ENCODE assay signal across 11 cellular contexts in the genomic region with DNA sequence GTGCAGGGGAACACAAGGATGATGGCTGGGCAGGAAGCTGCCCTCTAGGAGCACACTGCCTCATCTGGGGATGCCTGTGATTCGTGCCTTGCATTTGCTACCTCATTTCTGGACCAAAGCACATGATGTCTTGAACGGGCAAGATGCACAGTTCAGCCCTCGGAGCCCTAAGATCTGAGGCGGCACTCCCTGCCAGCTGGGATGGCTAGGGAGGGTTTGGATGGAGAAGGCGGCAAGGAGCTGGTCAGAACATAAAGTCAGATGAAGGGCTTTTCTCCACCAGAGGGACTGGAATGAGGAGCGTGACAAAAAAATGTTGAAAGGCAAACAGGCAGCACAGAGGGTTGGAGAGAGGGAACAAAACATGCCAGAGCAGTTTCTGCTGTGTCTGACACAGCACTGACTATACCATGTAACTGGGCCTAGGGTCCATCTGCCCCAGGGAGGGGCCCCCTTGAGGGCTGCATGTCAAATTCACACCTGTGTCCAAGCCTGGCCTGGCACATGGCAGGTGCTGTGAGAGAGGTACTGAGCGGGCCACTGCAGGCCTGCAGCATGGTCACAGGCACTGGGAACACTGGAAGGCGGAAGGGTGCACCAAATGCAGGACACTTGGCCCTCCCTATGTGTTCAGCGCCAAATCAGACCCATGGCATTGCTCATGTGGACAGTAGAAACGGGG. TPM values are rescaled to one million over a fixed set of nuclear protein-coding genes. Genes with fewer than 3 reads are reported as not detected.
DNase-seq lines count a peak whose midpoint lies in the region; ATAC-seq and TF ChIP-seq lines count a peak whose summit lies in the region.
"Had no signal": no experiment of that assay in that cellular context is flagged by ENCODE, and none has a peak within 500 bp of the region (broad histone marks: within the 10 kb centered on the region; RNA-seq: fewer than 3 reads in every experiment).

No MANE protein-coding gene starts in this region.

- no peak for ATAC-seq in stimulated activated effector memory CD8-positive, alpha-beta T cell treated with anti-CD3 and anti-CD28 coated beads, Interleukin-12 subunit alpha, Interleukin-12 subunit beta, amount 100 ng/mL, for 72 hours
- ATAC-seq: activated T-cell treated with anti-CD3 and anti-CD28 coated beads, Interleukin-2, amount 50 U/mL, for 4 hours had no signal

- no peaks in the 10 kb centered on the region for H3K9me3 Mint-ChIP-seq in Caco-2 (ENCODE audit: unreplicated experiment)
- no peaks in the 10 kb centered on the region for H3K9me3 Mint-ChIP-seq in activated CD4-positive, alpha-beta memory T cell treated with anti-CD3 and anti-CD28 coated beads for 36 hours
- H3K9me3 Mint-ChIP-seq in stimulated activated effector memory CD8-positive, alpha-beta T cell treated with anti-CD3 and anti-CD28 coated beads, Interleukin-12 subunit alpha, Interleukin-12 subunit beta, amount 100 ng/mL, for 72 hours, result no peaks in the 10 kb centered on the region
- H3K9me3 Mint-ChIP-seq: activated T-cell treated with anti-CD3 and anti-CD28 coated beads, Interleukin-2, amount 50 U/mL, for 4 hours; nephron had no signal

- peak overlapping the region; percentile 29 for H3K27ac ChIP-seq in fibroblast of lung (ENCODE audit: insufficient read depth, low read length)

- CTCF ChIA-PET in Caco-2 (lab: Charles Lee), result interaction anchor here (3.2 kb wide), 1 partner anchor 250 kb away, joined by 12 read pairs; no protein-coding TSS in a partner anchor
- CTCF ChIA-PET in activated CD4-positive, alpha-beta memory T cell treated with anti-CD3 and anti-CD28 coated beads for 36 hours (lab: Charles Lee), result no interaction called here

- no peaks in the 10 kb centered on the region for H4K20me1 ChIP-seq in fibroblast of lung (ENCODE audit: control insufficient read depth, extremely low read depth, insufficient read depth, low read length)

- H3K27me3 ChIP-seq in Caco-2 (replicated peaks; ENCODE audit: control insufficient read depth, insufficient read depth, low read length) (no peaks in the 10 kb centered on the region), fibroblast of lung (ENCODE audit: control insufficient read depth, insufficient read depth, low read length) (no peaks in the 10 kb centered on the region)

- peak overlapping the region; percentile 93 for H3K27ac Mint-ChIP-seq in Caco-2 (ENCODE audit: unreplicated experiment)
- H3K27ac Mint-ChIP-seq in activated CD4-positive, alpha-beta memory T cell treated with anti-CD3 and anti-CD28 coated beads for 36 hours, result peak overlapping the region; percentile 20
- peak overlapping the region; percentile 97 for H3K27ac Mint-ChIP-seq in stimulated activated effector memory CD8-positive, alpha-beta T cell treated with anti-CD3 and anti-CD28 coated beads, Interleukin-12 subunit alpha, Interleukin-12 subunit beta, amount 100 ng/mL, for 72 hours

- H3K79me2 ChIP-seq in fibroblast of lung (ENCODE audit: control insufficient read depth, insufficient read depth, low read length), result no peaks in the 10 kb centered on the region

- H3K36me3 Mint-ChIP-seq in Caco-2 (ENCODE audit: insufficient read depth, unreplicated experiment), result peaks cover 43% of the 10 kb centered on the region
- peaks cover 20% of the 10 kb centered on the region for H3K36me3 Mint-ChIP-seq in activated CD4-positive, alpha-beta memory T cell treated with anti-CD3 and anti-CD28 coated beads for 36 hours
- H3K36me3 Mint-ChIP-seq in stimulated activated effector memory CD8-positive, alpha-beta T cell treated with anti-CD3 and anti-CD28 coated beads, Interleukin-12 subunit alpha, Interleukin-12 subunit beta, amount 100 ng/mL, for 72 hours, result peaks cover 64% of the 10 kb centered on the region

- BruUV-seq in Caco-2 (replicated peaks; lab: Mats Ljungman, UMichigan), result no TSS peak

- no peak for DNase-seq in Caco-2
- DNase-seq in activated CD4-positive, alpha-beta memory T cell treated with anti-CD3 and anti-CD28 coated beads for 36 hours, result no peak
- DNase-seq in fibroblast of lung (ENCODE audit: low read depth in 2 of 2), result no peak
- DNase-seq in stimulated activated effector memory CD8-positive, alpha-beta T cell treated with anti-CD3 and anti-CD28 coated beads, Interleukin-12 subunit alpha, Interleukin-12 subunit beta, amount 100 ng/mL, for 72 hours (ENCODE audit: low spot score in 2 of 2), result no peak
- no peak for DNase-seq in DMS153 (lab: John Stamatoyannopoulos, UW)
- DNase-seq in NCI-H2029 treated with DMSO at 0.1 percent for 48 hours (lab: John Stamatoyannopoulos, UW), result no peak
- DNase-seq in NCI-H345 treated with DMSO at 0.1 percent for 48 hours (lab: John Stamatoyannopoulos, UW; ENCODE audit: unreplicated experiment), result no peak
- DNase-seq: activated T-cell treated with anti-CD3 and anti-CD28 coated beads, Interleukin-2, amount 50 U/mL, for 4 hours; hypothalamus; NCI-H526 treated with DMSO at 0.1 percent for 48 hours had no signal

- POLR2A ChIA-PET in Caco-2 (lab: Charles Lee), result interaction anchor here (0.6 to 3.3 kb wide), 2 partner anchors 32 to 250 kb away, joined by 3 to 20 read pairs; partner anchors contain the start of genes LSM3 and XPC
- POLR2A ChIA-PET in activated CD4-positive, alpha-beta memory T cell treated with anti-CD3 and anti-CD28 coated beads for 36 hours (lab: Charles Lee), result interaction anchor here (1.1 to 5.3 kb wide), 2 partner anchors 22 to 32 kb away, joined by 3 to 52 read pairs; partner anchors contain the start of genes CHCHD4, TMEM43 and XPC

- TF ChIP-seq CTCF in Caco-2 (IDR thresholded peaks at IDR 0.05; ENCODE audit: insufficient read depth in 1 of 2, low read depth in 1 of 2, low read length in 1 of 2, severe bottlenecking in 1 of 2, unreplicated experiment in 1 of 2) (no peak), fibroblast of lung (conservative IDR thresholded peaks at IDR 0.05 in 1 of 2, IDR thresholded peaks at IDR 0.05 in 1 of 2; ENCODE audit: low read depth in 1 of 2, low read length in 2 of 2) (no peak)

- intact Hi-C loops in Caco-2 (cut with micrococcal nuclease; ENCODE audit: unreplicated experiment), result no loop called here
- intact Hi-C loops in activated CD4-positive, alpha-beta memory T cell treated with anti-CD3 and anti-CD28 coated beads for 36 hours (cut with micrococcal nuclease), result no loop called here

- no peak overlapping the region for H3K9ac ChIP-seq in fibroblast of lung (ENCODE audit: insufficient read depth, low read length)

- H3K4me2 ChIP-seq in fibroblast of lung (ENCODE audit: extremely low read depth, insufficient read depth, low read length), result no peak overlapping the region

- no peak overlapping the region for H2AFZ ChIP-seq in fibroblast of lung (ENCODE audit: low read length)

- H3K4me1 ChIP-seq in Caco-2 (peaks cover 26% of the 10 kb centered on the region), fibroblast of lung (ENCODE audit: control insufficient read depth, extremely low read depth, insufficient read depth, low read length) (peaks cover 34% of the 10 kb centered on the region)

- H3K9me3 ChIP-seq in Caco-2, result no peaks in the 10 kb centered on the region
- H3K9me3 ChIP-seq in fibroblast of lung (ENCODE audit: control insufficient read depth, insufficient read depth, low read depth, low read length), result no peaks in the 10 kb centered on the region

- no peaks in the 10 kb centered on the region for H3K27me3 Mint-ChIP-seq in Caco-2 (ENCODE audit: insufficient read depth, unreplicated experiment)
- no peaks in the 10 kb centered on the region for H3K27me3 Mint-ChIP-seq in activated CD4-positive, alpha-beta memory T cell treated with anti-CD3 and anti-CD28 coated beads for 36 hours

- H3K4me1 Mint-ChIP-seq in Caco-2 (ENCODE audit: low read depth, unreplicated experiment), result peaks cover 14% of the 10 kb centered on the region
- H3K4me1 Mint-ChIP-seq in activated CD4-positive, alpha-beta memory T cell treated with anti-CD3 and anti-CD28 coated beads for 36 hours (ENCODE audit: low read depth), result peaks cover 42% of the 10 kb centered on the region
- peaks cover 45% of the 10 kb centered on the region for H3K4me1 Mint-ChIP-seq in stimulated activated effector memory CD8-positive, alpha-beta T cell treated with anti-CD3 and anti-CD28 coated beads, Interleukin-12 subunit alpha, Interleukin-12 subunit beta, amount 100 ng/mL, for 72 hours

- no peak overlapping the region for H3K4me3 ChIP-seq in Caco-2 (ENCODE audit: low read depth, low read length)
- H3K4me3 ChIP-seq in fibroblast of lung (replicated peaks in 1 of 4; ENCODE audit: control extremely low read depth in 1 of 4, insufficient read depth in 1 of 4, low read depth in 3 of 4, low read length in 4 of 4), result no peak overlapping the region

- no peak overlapping the region for H3K4me3 Mint-ChIP-seq in Caco-2 (ENCODE audit: unreplicated experiment)
- no peak overlapping the region for H3K4me3 Mint-ChIP-seq in activated CD4-positive, alpha-beta memory T cell treated with anti-CD3 and anti-CD28 coated beads for 36 hours
- H3K4me3 Mint-ChIP-seq in stimulated activated effector memory CD8-positive, alpha-beta T cell treated with anti-CD3 and anti-CD28 coated beads, Interleukin-12 subunit alpha, Interleukin-12 subunit beta, amount 100 ng/mL, for 72 hours, result no peak overlapping the region
- H3K4me3 Mint-ChIP-seq: activated T-cell treated with anti-CD3 and anti-CD28 coated beads, Interleukin-2, amount 50 U/mL, for 4 hours; nephron had no signal

- peaks cover 2% of the 10 kb centered on the region for H3K36me3 ChIP-seq in Caco-2 (ENCODE audit: control insufficient read depth, insufficient read depth, low read length)
- peaks cover 27% of the 10 kb centered on the region for H3K36me3 ChIP-seq in fibroblast of lung (ENCODE audit: control insufficient read depth, insufficient read depth, low read length)

RNA-seq across cellular contexts. Expression of gene TMEM43, which starts 21.7 kb away (rescaled TPM):
- 33.0 and 35.2 TPM in 2 replicates for total RNA-seq in Caco-2 (2022)
- total RNA-seq in activated CD4-positive, alpha-beta memory T cell treated with anti-CD3 and anti-CD28 coated beads for 36 hours, result 10 to 100 TPM; 31.0 to 32.4 TPM
- 87.1 and 114 TPM in 2 replicates for total RNA-seq in fibroblast of lung
- 116 and 180 TPM in 2 replicates for polyA plus RNA-seq in fibroblast of lung
- 77.4 and 119 TPM in 2 replicates for polyA plus RNA-seq in fibroblast of lung (2012)
- polyA minus RNA-seq in fibroblast of lung (ENCODE audit: low replicate concordance), result 179 and 201 TPM in 2 replicates

RNA-seq across cellular contexts. Expression of gene CHCHD4, which starts 21.9 kb away (rescaled TPM):
- total RNA-seq in Caco-2 (2022), result 15.3 and 15.9 TPM in 2 replicates
- 10 to 100 TPM; 17.5 to 19.2 TPM for total RNA-seq in activated CD4-positive, alpha-beta memory T cell treated with anti-CD3 and anti-CD28 coated beads for 36 hours
- total RNA-seq in fibroblast of lung, result 15.9 and 16.3 TPM in 2 replicates
- polyA plus RNA-seq in fibroblast of lung, result 12.7 and 14.7 TPM in 2 replicates
- 9.6 and 12.4 TPM in 2 replicates for polyA plus RNA-seq in fibroblast of lung (2012)
- polyA minus RNA-seq in fibroblast of lung (ENCODE audit: low replicate concordance), result 2.0 TPM in 1 of 2 replicates, not detected in the other

RNA-seq across cellular contexts. Expression of gene XPC, which starts 31.9 kb away (rescaled TPM):
- total RNA-seq in Caco-2 (2022), result 31.0 and 33.1 TPM in 2 replicates
- total RNA-seq in activated CD4-positive, alpha-beta memory T cell treated with anti-CD3 and anti-CD28 coated beads for 36 hours, result 10 to 100 TPM; 27.8 to 31.6 TPM
- total RNA-seq in fibroblast of lung, result 64.5 and 95.6 TPM in 2 replicates
- 18.4 and 19.0 TPM in 2 replicates for polyA plus RNA-seq in fibroblast of lung
- 25.8 and 29.0 TPM in 2 replicates for polyA plus RNA-seq in fibroblast of lung (2012)
- polyA minus RNA-seq in fibroblast of lung (ENCODE audit: low replicate concordance), result 24.4 and 26.2 TPM in 2 replicates

RNA-seq across cellular contexts. Expression of gene LSM3, which starts 32.1 kb away (rescaled TPM):
- total RNA-seq in Caco-2 (2022) (19.1 and 20.5 TPM in 2 replicates), fibroblast of lung (5.1 and 5.9 TPM in 2 replicates)
- total RNA-seq in activated CD4-positive, alpha-beta memory T cell treated with anti-CD3 and anti-CD28 coated beads for 36 hours, result 10 to 100 TPM; 22.1 to 22.9 TPM
- 14.9 and 20.0 TPM in 2 replicates for polyA plus RNA-seq in fibroblast of lung
- polyA plus RNA-seq in fibroblast of lung (2012), result 17.8 and 21.3 TPM in 2 replicates
- polyA minus RNA-seq in fibroblast of lung (ENCODE audit: low replicate concordance), result 0.44 and 3.1 TPM in 2 replicates

Comparison
In these comparisons a context has a peak if more than half of its experiments do, and no peak if none do; other contexts are left out.
1. H3K27ac Mint-ChIP-seq: peak in every context shown above with its lines; median percentile 97 in stimulated activated effector memory CD8-positive, alpha-beta T cell treated with anti-CD3 and anti-CD28 coated beads, Interleukin-12 subunit alpha, Interleukin-12 subunit beta, amount 100 ng/mL, for 72 hours; 93 in Caco-2; 20 in activated CD4-positive, alpha-beta memory T cell treated with anti-CD3 and anti-CD28 coated beads for 36 hours.